Comparison of ENCODE assay signal across 8 cellular contexts in the genomic region with DNA sequence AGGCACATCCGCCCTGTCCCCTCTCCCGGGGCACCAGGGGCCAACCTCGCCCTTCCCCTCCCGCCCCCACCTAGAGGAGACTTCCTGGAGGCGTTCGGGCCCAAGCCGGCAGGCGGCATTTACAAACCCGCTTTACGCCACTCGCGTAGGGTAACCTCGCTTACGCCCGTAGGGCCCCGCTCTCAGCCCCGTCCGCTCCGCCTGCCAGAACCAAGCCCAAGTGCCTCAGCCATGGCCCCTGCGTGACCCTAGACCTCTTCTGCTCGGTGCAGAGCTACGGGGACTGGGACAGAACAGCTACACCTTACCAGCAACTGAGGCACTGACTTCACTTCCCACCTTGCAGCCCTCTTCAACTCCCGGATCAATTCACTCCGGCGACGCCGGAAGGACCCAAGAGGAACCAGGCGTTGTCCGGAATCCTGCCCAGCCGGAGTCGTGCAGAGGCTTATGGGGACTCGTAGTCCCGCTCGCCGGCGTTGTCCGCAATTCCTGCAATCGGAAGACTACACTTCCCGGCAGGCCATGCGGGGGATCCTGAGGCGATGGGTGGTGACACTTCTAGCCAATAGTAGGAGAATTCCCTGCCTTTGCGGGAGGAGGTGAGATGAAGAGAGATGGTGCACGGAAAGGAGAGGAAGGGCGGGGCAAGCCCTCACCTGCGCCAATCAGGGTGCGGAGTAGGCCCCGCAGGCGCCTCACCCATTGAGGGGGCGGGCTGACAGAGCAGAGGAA. TPM values are rescaled to one million over a fixed set of nuclear protein-coding genes. Genes with fewer than 3 reads are reported as not detected.
A peak's percentile ranks its signal among the peaks of the same experiment; 100 is the strongest.
DNase-seq lines count a peak whose midpoint lies in the region; ATAC-seq and TF ChIP-seq lines count a peak whose summit lies in the region.

A gene (minus strand): TSS at position 395 of the 735 bp plus-strand sequence. CDS start 14,735 bp downstream, outside the sequence.

- peaks cover 3% of the 10 kb centered on the region; the same call in 1 of the 2 replicates for H4K20me1 ChIP-seq in OCI-LY1 (ENCODE audit: insufficient read depth, low read length)

- peaks cover 19% of the 10 kb centered on the region for H3K4me1 Mint-ChIP-seq in endothelial cell (ENCODE audit: unreplicated experiment)

- DNase-seq in DMS 273 treated with DMSO at 0.1 percent for 48 hours (lab: John Stamatoyannopoulos, UW) (peak; percentile 99), HuH-7 (ENCODE audit: low spot score) (peak; percentile 67), endothelial cell (ENCODE audit: low spot score) (peak; percentile 94)
- peak; percentile 96 for DNase-seq in activated CD8-positive, alpha-beta memory T cell treated with anti-CD3 and anti-CD28 coated beads, Interleukin-2, amount 50 U/mL, for 4 hours
- peak; percentile 93 to 95 for DNase-seq in stimulated activated CD8-positive, alpha-beta memory T cell treated with anti-CD3 and anti-CD28 coated beads, Interleukin-15, amount 100 ng/mL, for 4 hours (ENCODE audit: low read depth in 2 of 2)

- peaks cover 87% of the 10 kb centered on the region for H3K79me2 ChIP-seq in OCI-LY1 (ENCODE audit: insufficient read depth, low read length)

- H3K27me3 ChIP-seq in OCI-LY1 (ENCODE audit: insufficient read depth, low read length), result no peaks in the 10 kb centered on the region

- peak within 1 kb of the TSS; percentile 94 for H3K4me2 ChIP-seq in OCI-LY1 (ENCODE audit: low read length)

- WGBS in mesodermal cell (ENCODE audit: insufficient coverage in 2 of 2), 2 experiments, result 0% methylated on average over 30 to 37 of the region's 49 CpGs

- H3K4me3 Mint-ChIP-seq in endothelial cell (ENCODE audit: unreplicated experiment), result no peak within 1 kb of the TSS

- no peaks in the 10 kb centered on the region for H3K27me3 Mint-ChIP-seq in endothelial cell (ENCODE audit: unreplicated experiment)

- H3K9me2 ChIP-seq in OCI-LY1 (ENCODE audit: low read depth, low read length), result no peaks in the 10 kb centered on the region

- H2AFZ ChIP-seq in OCI-LY1 (ENCODE audit: low read length), result peak within 1 kb of the TSS; percentile 45; the same call in 1 of the 2 replicates

- no peak for TF ChIP-seq CTCF in OCI-LY1 (IDR thresholded peaks at IDR 0.05; ENCODE audit: low read length)
- TF ChIP-seq CTCF in endothelial cell (IDR thresholded peaks at IDR 0.05; ENCODE audit: unreplicated experiment), result no peak

- peaks cover 6% of the 10 kb centered on the region; the same call in 1 of the 2 replicates for H3F3A ChIP-seq in OCI-LY1 (ENCODE audit: insufficient read depth, low read length)

- peak within 1 kb of the TSS; percentile 80 for H3K9ac ChIP-seq in OCI-LY1 (ENCODE audit: low read length)

- no peak within 1 kb of the TSS for H3K27ac Mint-ChIP-seq in endothelial cell (ENCODE audit: unreplicated experiment)

- H3K4me1 ChIP-seq in OCI-LY1 (ENCODE audit: insufficient read depth, low read length, severe bottlenecking) (peaks cover 79% of the 10 kb centered on the region), mesodermal cell (ENCODE audit: control insufficient read depth, insufficient read depth, low read length, poor library complexity, severe bottlenecking) (peaks cover 4% of the 10 kb centered on the region)

- no peaks in the 10 kb centered on the region for H3K9me3 Mint-ChIP-seq in endothelial cell (ENCODE audit: unreplicated experiment)

- no peaks in the 10 kb centered on the region for H3K9me3 ChIP-seq in OCI-LY1 (ENCODE audit: low read length)
- no peaks in the 10 kb centered on the region for H3K9me3 ChIP-seq in mesodermal cell (ENCODE audit: control insufficient read depth, low read length)

- peak; percentile 90 for ATAC-seq in GM21526 (IDR thresholded peaks at IDR 0.05; ENCODE audit: low FRiP score, unreplicated experiment)

- H3K36me3 ChIP-seq in OCI-LY1 (ENCODE audit: insufficient read depth, low read length) (peaks cover 12% of the 10 kb centered on the region; the same call in 1 of the 2 replicates), mesodermal cell (ENCODE audit: control insufficient read depth, insufficient read depth, low read length) (peaks cover 3% of the 10 kb centered on the region)

- H3K4me3 ChIP-seq in OCI-LY1 (ENCODE audit: low read depth, low read length, poor library complexity, severe bottlenecking) (peak within 1 kb of the TSS; percentile 88), mesodermal cell (ENCODE audit: extremely low read depth, insufficient read depth, low read length, poor library complexity, severe bottlenecking) (peak within 1 kb of the TSS; percentile 95)

- H3K36me3 Mint-ChIP-seq in endothelial cell (ENCODE audit: low read depth, unreplicated experiment), result peaks cover 3% of the 10 kb centered on the region

- H3K27ac ChIP-seq in OCI-LY1 (ENCODE audit: low read depth, low read length, poor library complexity, severe bottlenecking) (peak within 1 kb of the TSS; percentile 91), mesodermal cell (ENCODE audit: low read depth, low read length, severe bottlenecking) (peak within 1 kb of the TSS; percentile 90)

RNA-seq across cellular contexts. Expression of the gene that starts here (rescaled TPM):
- total RNA-seq in endothelial cell (ENCODE audit: unreplicated experiment), result 74.6 TPM
- polyA plus RNA-seq in mesodermal cell (2013, experiment 1 of 2), result 72.8 TPM
- 81.6 TPM for polyA plus RNA-seq in mesodermal cell (2013, experiment 2 of 2)

Comparison
In these comparisons a context has a peak if more than half of its experiments do, and no peak if none do; other contexts are left out.
1. Peak in every context shown above with its lines: DNase-seq, ATAC-seq, H3K4me3 ChIP-seq and H3K27ac ChIP-seq.